Comparison of ENCODE assay signal across 12 cellular contexts in genomic region chr9:93299418-93300174, GRCh38.
A peak's percentile ranks its signal among the peaks of the same experiment; 100 is the strongest.
DNase-seq lines count a peak whose midpoint lies in the region; TF ChIP-seq lines count a peak whose summit lies in the region.
"Had no signal": no experiment of that assay in that cellular context is flagged by ENCODE, and none has a peak within 500 bp of the region (broad histone marks: within the 10 kb centered on the region; RNA-seq: fewer than 3 reads in every experiment).

No MANE protein-coding gene starts in this region.

- TF ChIP-seq CTCF in GM10266 (IDR thresholded peaks at IDR 0.05; ENCODE audit: control insufficient read depth, insufficient read depth, low read depth, missing control alignments), result no peak
- TF ChIP-seq CTCF in sigmoid colon (IDR thresholded peaks at IDR 0.05), result no peak
- TF ChIP-seq CTCF in thyroid gland (IDR thresholded peaks at IDR 0.05), result no peak

- H3K27me3 ChIP-seq in sigmoid colon, result no peaks in the 10 kb centered on the region
- no peaks in the 10 kb centered on the region for H3K27me3 ChIP-seq in thyroid gland

- H3K4me1 ChIP-seq in sigmoid colon, result peaks cover 0 to 12% (median 8%) of the 10 kb centered on the region in 4 donors
- no peaks in the 10 kb centered on the region for H3K4me1 ChIP-seq in thyroid gland

- no peak for TF ChIP-seq POLR2A in sigmoid colon (IDR thresholded peaks at IDR 0.05)
- TF ChIP-seq POLR2A in thyroid gland (IDR thresholded peaks at IDR 0.05), result no peak

- no peak overlapping the region for H3K27ac ChIP-seq in sigmoid colon
- no peak overlapping the region for H3K27ac ChIP-seq in thyroid gland

- H3K4me3 ChIP-seq in sigmoid colon (no peak overlapping the region), thyroid gland (replicated peaks in 1 of 3) (no peak overlapping the region)
- H3K4me3 ChIP-seq: GM12878 had no signal

- DNase-seq in GM10266 (ENCODE audit: extremely low spot score) (peak; percentile 20), cerebellar cortex (ENCODE audit: low spot score) (peak; percentile 51), islet precursor cell (peak; percentile 39), sigmoid colon (peak; percentile 40), thyroid gland (no peak), NCI-H1436 (lab: John Stamatoyannopoulos, UW) (no peak)
- DNase-seq in activated CD4-positive, alpha-beta T cell treated with anti-CD3 and anti-CD28 coated beads for 4 hours, result no peak
- DNase-seq: activated naive CD4-positive, alpha-beta T cell treated with anti-CD3 and anti-CD28 coated beads, Interleukin-2, amount 50 U/mL, for 16 hours; mammary epithelial cell; NCI-H187; NCI-H526 treated with DMSO at 0.1 percent for 48 hours had no signal

- peaks cover 0 to 20% (median 9%) of the 10 kb centered on the region in 4 donors for H3K36me3 ChIP-seq in sigmoid colon
- no peaks in the 10 kb centered on the region for H3K36me3 ChIP-seq in thyroid gland

- WGBS in sigmoid colon, 2 donors, result 26 to 71% methylated on average over 26 of the region's 26 CpGs
- WGBS in thyroid gland, 2 donors, result 75 to 88% methylated on average over 17 to 26 of the region's 26 CpGs

- no peak for TF ChIP-seq EP300 in sigmoid colon (IDR thresholded peaks at IDR 0.05)

- H3K9me3 ChIP-seq in sigmoid colon (no peaks in the 10 kb centered on the region), thyroid gland (no peaks in the 10 kb centered on the region)

- intact Hi-C loops in sigmoid colon (cut with DNase I), result no loop called here
- intact Hi-C loops in thyroid gland (cut with DNase I), result loop anchor here (5.0 kb wide), 1 partner anchor 187 kb away; no protein-coding TSS in a partner anchor

Comparison
In these comparisons a context has a peak if more than half of its experiments do, and no peak if none do; other contexts are left out.
1. DNase-seq: peak in GM10266 (single experiment), cerebellar cortex (single experiment), islet precursor cell (single experiment) and sigmoid colon (single experiment); none in activated CD4-positive, alpha-beta T cell treated with anti-CD3 and anti-CD28 coated beads for 4 hours (0 of 2), thyroid gland (0 of 2) and NCI-H1436 (single experiment).